In genomic region chr20:40510622-40511021, GRCh38 we compare ENCODE assay signal across 38 cellular contexts.
"Had no signal": no experiment of that assay in that cellular context is flagged by ENCODE, and none has a peak within 500 bp of the region (broad histone marks: within the 10 kb centered on the region; RNA-seq: fewer than 3 reads in every experiment).

No MANE protein-coding gene starts in this region.

- H3K36me3 ChIP-seq: brain microvascular endothelial cell, cardiac muscle cell, Peyer's patch had no signal

- H3K4me1 Mint-ChIP-seq: activated B cell treated with CpG ODN at 0.5 μM for 24 hours; activated CD4-positive, alpha-beta memory T cell treated with anti-CD3 and anti-CD28 coated beads, Interleukin-2, amount 10 ng/mL, durations not matched to agents 7 days and 5 days; activated naive CD8-positive, alpha-beta T cell treated with anti-CD3 and anti-CD28 coated beads for 36 hours; activated T-helper 17 cell treated with anti-CD3 and anti-CD28 coated beads, Interleukin-2, amount 50 U/mL, for 72 hours had no signal

- H3K27ac Mint-ChIP-seq: activated B cell treated with CpG ODN at 0.5 μM for 24 hours; activated CD4-positive, alpha-beta memory T cell treated with anti-CD3 and anti-CD28 coated beads, Interleukin-2, amount 10 ng/mL, durations not matched to agents 7 days and 5 days; activated naive CD8-positive, alpha-beta T cell treated with anti-CD3 and anti-CD28 coated beads for 36 hours; activated T-cell treated with anti-CD3 and anti-CD28 coated beads, Interleukin-2, amount 50 U/mL, for 72 hours; activated T-helper 17 cell treated with anti-CD3 and anti-CD28 coated beads, Interleukin-2, amount 50 U/mL, for 72 hours had no signal

- H3K4me3 Mint-ChIP-seq: activated B cell treated with CpG ODN at 0.5 μM for 24 hours; activated CD4-positive, alpha-beta memory T cell treated with anti-CD3 and anti-CD28 coated beads, Interleukin-2, amount 10 ng/mL, durations not matched to agents 7 days and 5 days; activated naive CD8-positive, alpha-beta T cell treated with anti-CD3 and anti-CD28 coated beads for 36 hours; activated T-cell treated with anti-CD3 and anti-CD28 coated beads, Interleukin-2, amount 50 U/mL, for 72 hours; activated T-helper 17 cell treated with anti-CD3 and anti-CD28 coated beads, Interleukin-2, amount 50 U/mL, for 72 hours had no signal

- H3K4me3 ChIP-seq: cardiac muscle cell, Peyer's patch had no signal

- H3K27ac ChIP-seq: brain microvascular endothelial cell, cardiac muscle cell, Peyer's patch, VCaP had no signal

- H3K9me3 ChIP-seq: Peyer's patch had no signal

- DNase-seq: activated B cell treated with CpG ODN at 0.5 μM for 24 hours; activated CD4-positive, alpha-beta memory T cell treated with anti-CD3 and anti-CD28 coated beads, Interleukin-2, amount 10 ng/mL, durations not matched to agents 7 days and 5 days; activated CD4-positive, alpha-beta T cell treated with anti-CD3 and anti-CD28 coated beads for 4 hours; activated CD4-positive, CD25-positive, alpha-beta regulatory T cell treated with anti-CD3 and anti-CD28 coated beads, Interleukin-2, amount 50 U/mL, for 72 hours; activated effector memory CD4-positive, alpha-beta T cell treated with anti-CD3 and anti-CD28 coated beads, Interleukin-2, amount 50 U/mL, for 16 hours; activated naive CD4-positive, alpha-beta T cell; activated naive CD4-positive, alpha-beta T cell treated with anti-CD3 and anti-CD28 coated beads, Interleukin-2, amount 50 U/mL, for 16 hours; activated naive CD8-positive, alpha-beta T cell treated with anti-CD3 and anti-CD28 coated beads for 36 hours; activated T-cell treated with anti-CD3 and anti-CD28 coated beads, Interleukin-2, amount 50 U/mL, for 1 hour; activated T-cell treated with anti-CD3 and anti-CD28 coated beads, Interleukin-2, amount 50 U/mL, for 72 hours; amniotic stem cell; aorta; brain microvascular endothelial cell; Kasumi-1; KG1; MM.1S; MV-4-11; NCI-H1092; NCI-H1436 treated with DMSO at 0.1 percent for 48 hours; NCI-H187; NCI-H2029 treated with DMSO at 0.1 percent for 48 hours; NCI-H2107; NCI-H2171; NCI-H510A; NCI-H526; NCI-H748 treated with DMSO at 0.1 percent for 48 hours; NK-92 treated with Interleukin-12 subunit alpha and Interleukin-12 subunit beta, amount 100 ng/mL, for 24 hours; PC-3; Peyer's patch; RPMI8226; SW 1271; T-helper 1 cell; T-helper 2 cell; T-helper 9 cell had no signal

- H3K4me1 ChIP-seq: Peyer's patch had no signal

- H3K9me3 Mint-ChIP-seq: activated B cell treated with CpG ODN at 0.5 μM for 24 hours; activated CD4-positive, alpha-beta memory T cell treated with anti-CD3 and anti-CD28 coated beads, Interleukin-2, amount 10 ng/mL, durations not matched to agents 7 days and 5 days; activated naive CD8-positive, alpha-beta T cell treated with anti-CD3 and anti-CD28 coated beads for 36 hours; activated T-cell treated with anti-CD3 and anti-CD28 coated beads, Interleukin-2, amount 50 U/mL, for 72 hours; activated T-helper 17 cell treated with anti-CD3 and anti-CD28 coated beads, Interleukin-2, amount 50 U/mL, for 72 hours had no signal

- H3K27me3 ChIP-seq: brain microvascular endothelial cell, cardiac muscle cell, Peyer's patch had no signal

- H3K27me3 Mint-ChIP-seq: activated CD4-positive, alpha-beta memory T cell treated with anti-CD3 and anti-CD28 coated beads, Interleukin-2, amount 10 ng/mL, durations not matched to agents 7 days and 5 days had no signal

- H3K36me3 Mint-ChIP-seq: activated naive CD8-positive, alpha-beta T cell treated with anti-CD3 and anti-CD28 coated beads for 36 hours had no signal

- ATAC-seq: activated T-cell treated with anti-CD3 and anti-CD28 coated beads, Interleukin-2, amount 50 U/mL, for 72 hours; activated T-helper 17 cell treated with anti-CD3 and anti-CD28 coated beads, Interleukin-2, amount 50 U/mL, for 72 hours; PC-3; Right ventricle myocardium inferior had no signal
